Comparison of ENCODE assay signal across 18 cellular contexts in genomic region chr1:116466810-116467557, GRCh38.
A peak's percentile ranks its signal among the peaks of the same experiment; 100 is the strongest.
DNase-seq lines count a peak whose midpoint lies in the region; ATAC-seq, FAIRE-seq and TF ChIP-seq lines count a peak whose summit lies in the region.
"Had no signal": no experiment of that assay in that cellular context is flagged by ENCODE, and none has a peak within 500 bp of the region (broad histone marks: within the 10 kb centered on the region; RNA-seq: fewer than 3 reads in every experiment).

No MANE protein-coding gene starts in this region.

- H3K4me3 ChIP-seq in bronchial epithelial cell (ENCODE audit: low read depth, low read length) (no peak overlapping the region), mesodermal cell (ENCODE audit: extremely low read depth, insufficient read depth, low read length, poor library complexity, severe bottlenecking) (no peak overlapping the region)
- no peak overlapping the region for H3K4me3 ChIP-seq in effector memory CD4-positive, alpha-beta T cell (ENCODE audit: insufficient read depth, low read depth, low read length, poor library complexity, severe bottlenecking)
- H3K4me3 ChIP-seq: Peyer's patch had no signal

- no peaks in the 10 kb centered on the region for H3K9me3 Mint-ChIP-seq in activated CD4-positive, alpha-beta T cell treated with anti-CD3 and anti-CD28 coated beads, Interleukin-2, amount 10 ng/mL, durations not matched to agents 7 days and 5 days
- no peaks in the 10 kb centered on the region for H3K9me3 Mint-ChIP-seq in type B pancreatic cell
- H3K9me3 Mint-ChIP-seq: H9 had no signal

- H3K27me3 ChIP-seq in bronchial epithelial cell (ENCODE audit: control insufficient read depth, insufficient read depth, low read length): no peaks in the 10 kb centered on the region
- H3K27me3 ChIP-seq in effector memory CD4-positive, alpha-beta T cell (replicated peaks; ENCODE audit: control insufficient read depth, insufficient read depth, low read length, poor library complexity, severe bottlenecking): no peaks in the 10 kb centered on the region
- H3K27me3 ChIP-seq: BE2C, Peyer's patch had no signal

- peak overlapping the region; percentile 19 for H3K27ac Mint-ChIP-seq in activated CD4-positive, alpha-beta T cell treated with anti-CD3 and anti-CD28 coated beads, Interleukin-2, amount 10 ng/mL, durations not matched to agents 7 days and 5 days
- H3K27ac Mint-ChIP-seq in type B pancreatic cell: peak overlapping the region; percentile 79
- H3K27ac Mint-ChIP-seq: CD4-positive, alpha-beta memory T cell; H9 had no signal

- no peak for FAIRE-seq in bronchial epithelial cell (lab: Jason Lieb, UNC)

- H3K27me3 Mint-ChIP-seq in activated CD4-positive, alpha-beta T cell treated with anti-CD3 and anti-CD28 coated beads, Interleukin-2, amount 10 ng/mL, durations not matched to agents 7 days and 5 days: peaks cover 11% of the 10 kb centered on the region
- peaks cover 4% of the 10 kb centered on the region for H3K27me3 Mint-ChIP-seq in type B pancreatic cell

- H3K4me1 ChIP-seq in mesodermal cell (ENCODE audit: control insufficient read depth, insufficient read depth, low read length, poor library complexity, severe bottlenecking): peaks cover 28% of the 10 kb centered on the region
- H3K4me1 ChIP-seq in effector memory CD4-positive, alpha-beta T cell (ENCODE audit: control insufficient read depth, insufficient read depth, low read length, poor library complexity, severe bottlenecking): no peaks in the 10 kb centered on the region

- H3K36me3 Mint-ChIP-seq in activated CD4-positive, alpha-beta T cell treated with anti-CD3 and anti-CD28 coated beads, Interleukin-2, amount 10 ng/mL, durations not matched to agents 7 days and 5 days (ENCODE audit: low read depth): no peaks in the 10 kb centered on the region
- H3K36me3 Mint-ChIP-seq in type B pancreatic cell: peaks cover 5% of the 10 kb centered on the region

- no peak for ATAC-seq in GM18870 (IDR thresholded peaks at IDR 0.05; ENCODE audit: unreplicated experiment)

- TF ChIP-seq CTCF in bronchial epithelial cell (IDR thresholded peaks at IDR 0.05; ENCODE audit: insufficient read depth, low read length, severe bottlenecking) (no peak), type B pancreatic cell (conservative IDR thresholded peaks at IDR 0.05) (no peak)

- H3K36me3 ChIP-seq in bronchial epithelial cell (ENCODE audit: control insufficient read depth, insufficient read depth, low read length): no peaks in the 10 kb centered on the region
- H3K36me3 ChIP-seq in mesodermal cell (ENCODE audit: control insufficient read depth, insufficient read depth, low read length): no peaks in the 10 kb centered on the region
- no peaks in the 10 kb centered on the region for H3K36me3 ChIP-seq in effector memory CD4-positive, alpha-beta T cell (ENCODE audit: control insufficient read depth, insufficient read depth, low read length)
- H3K36me3 ChIP-seq: BE2C, Peyer's patch had no signal

- CTCF ChIA-PET in activated CD4-positive, alpha-beta T cell treated with anti-CD3 and anti-CD28 coated beads, Interleukin-2, amount 10 ng/mL, durations not matched to agents 7 days and 5 days (lab: Charles Lee): interaction anchor here (0.7 to 1.5 kb wide), 2 partner anchors 19 to 748 kb away, joined by 3 to 4 read pairs; no protein-coding TSS in a partner anchor

- no peak for DNase-seq in activated CD4-positive, alpha-beta T cell treated with anti-CD3 and anti-CD28 coated beads, Interleukin-2, amount 10 ng/mL, durations not matched to agents 7 days and 5 days
- DNase-seq in activated CD4-positive, alpha-beta T cell treated with anti-CD3 and anti-CD28 coated beads, Interleukin-2, amount 50 U/mL, for 1 hour: no peak
- DNase-seq in bronchial epithelial cell (ENCODE audit: low read depth): peak; percentile 72
- no peak for DNase-seq in type B pancreatic cell (ENCODE audit: extremely low spot score, unreplicated experiment)
- DNase-seq in effector memory CD4-positive, alpha-beta T cell: no peak
- DNase-seq in activated T-cell treated with anti-CD3 and anti-CD28 coated beads, Interleukin-2, amount 50 U/mL, for 48 hours: no peak
- DNase-seq: 8988T; CD4-positive, alpha-beta memory T cell; DMS79; H9; KG1; NCI-H1092; NCI-H524 treated with DMSO at 0.1 percent for 48 hours; Peyer's patch; SHP77 treated with DMSO at 0.1 percent for 48 hours had no signal

- no peak overlapping the region for H3K4me3 Mint-ChIP-seq in activated CD4-positive, alpha-beta T cell treated with anti-CD3 and anti-CD28 coated beads, Interleukin-2, amount 10 ng/mL, durations not matched to agents 7 days and 5 days
- no peak overlapping the region for H3K4me3 Mint-ChIP-seq in type B pancreatic cell
- H3K4me3 Mint-ChIP-seq: CD4-positive, alpha-beta memory T cell; H9 had no signal

- H3K9me3 ChIP-seq in mesodermal cell (ENCODE audit: control insufficient read depth, low read length): no peaks in the 10 kb centered on the region
- no peaks in the 10 kb centered on the region for H3K9me3 ChIP-seq in effector memory CD4-positive, alpha-beta T cell (ENCODE audit: control insufficient read depth, low read length)
- H3K9me3 ChIP-seq: BE2C, Peyer's patch had no signal

- H3K4me1 Mint-ChIP-seq in activated CD4-positive, alpha-beta T cell treated with anti-CD3 and anti-CD28 coated beads, Interleukin-2, amount 10 ng/mL, durations not matched to agents 7 days and 5 days: no peaks in the 10 kb centered on the region
- peaks cover 15% of the 10 kb centered on the region for H3K4me1 Mint-ChIP-seq in type B pancreatic cell (ENCODE audit: unreplicated experiment)
- H3K4me1 Mint-ChIP-seq: CD4-positive, alpha-beta memory T cell had no signal

- POLR2A ChIA-PET in activated CD4-positive, alpha-beta T cell treated with anti-CD3 and anti-CD28 coated beads, Interleukin-2, amount 10 ng/mL, durations not matched to agents 7 days and 5 days (lab: Charles Lee): no interaction called here

- 100% methylated on average over 1 to 2 of the region's 2 CpGs for WGBS in mesodermal cell (ENCODE audit: insufficient coverage in 2 of 2), 2 experiments

- H3K27ac ChIP-seq in mesodermal cell (ENCODE audit: low read depth, low read length, severe bottlenecking): peak overlapping the region; percentile 82
- H3K27ac ChIP-seq in effector memory CD4-positive, alpha-beta T cell (ENCODE audit: insufficient read depth, low read length, poor library complexity, severe bottlenecking): no peak overlapping the region
- H3K27ac ChIP-seq: Peyer's patch had no signal
